ENCODE assay signal across 9 cellular contexts in genomic region chr6:31615748-31616147, GRCh38. TPM values are rescaled to one million over a fixed set of nuclear protein-coding genes. Genes with fewer than 3 reads are reported as not detected.
DNase-seq lines count a peak whose midpoint lies in the region; ATAC-seq and TF ChIP-seq lines count a peak whose summit lies in the region.
"Had no signal": no experiment of that assay in that cellular context is flagged by ENCODE, and none has a peak within 500 bp of the region (broad histone marks: within the 10 kb centered on the region; RNA-seq: fewer than 3 reads in every experiment).

No MANE protein-coding gene starts in this region.

- CTCF ChIA-PET in CD4-positive, alpha-beta T cell (lab: Charles Lee): interaction anchor here (1.6 kb wide), 1 partner anchor 17 kb away, joined by 7 read pairs; no protein-coding TSS in a partner anchor

- no peak for ATAC-seq in CD4-positive, alpha-beta T cell (ENCODE audit: poor library complexity)
- ATAC-seq in naive B cell (ENCODE audit: low read depth in 2 of 2) (no peak), HG03196 (IDR thresholded peaks at IDR 0.05; ENCODE audit: unreplicated experiment) (no peak)

- H3K9me3 ChIP-seq in CD4-positive, alpha-beta T cell (ENCODE audit: control insufficient read depth, low read length): no peaks in the 10 kb centered on the region
- H3K9me3 ChIP-seq: SJSA1 had no signal

- H3K36me3 Mint-ChIP-seq in CD4-positive, alpha-beta T cell (ENCODE audit: low read depth): peaks cover 5% of the 10 kb centered on the region
- H3K36me3 Mint-ChIP-seq in activated T-helper 2 cell treated with anti-CD3 and anti-CD28 coated beads, Interferon-gamma antibody, Interleukin-2, Interleukin-4, amounts not matched to agents 10 μg/mL and 5 μg/mL and 100 μg/mL, durations not matched to agents 14 hours and 24 hours and 36 hours (ENCODE audit: low read depth): peaks cover 7% of the 10 kb centered on the region
- no peaks in the 10 kb centered on the region for H3K36me3 Mint-ChIP-seq in naive B cell

- peak overlapping the region; percentile 86 for H3K27ac Mint-ChIP-seq in CD4-positive, alpha-beta T cell
- peak overlapping the region; percentile 85 for H3K27ac Mint-ChIP-seq in activated T-helper 2 cell treated with anti-CD3 and anti-CD28 coated beads, Interferon-gamma antibody, Interleukin-2, Interleukin-4, amounts not matched to agents 10 μg/mL and 5 μg/mL and 100 μg/mL, durations not matched to agents 14 hours and 24 hours and 36 hours
- H3K27ac Mint-ChIP-seq in naive B cell: peak overlapping the region; percentile 60 to 81 (median 72)

- POLR2A ChIA-PET in CD4-positive, alpha-beta T cell (lab: Charles Lee): interaction anchor here (1.0 to 1.5 kb wide), 4 partner anchors 11 to 74 kb away, joined by 3 to 5 read pairs (median 4); partner anchors contain the start of gene GPANK1

- no peak overlapping the region for H3K27ac ChIP-seq in CD4-positive, alpha-beta T cell (ENCODE audit: low read depth, low read length)
- H3K27ac ChIP-seq: SJSA1 had no signal

- peak in 4 of 10 experiments; percentile 12 to 30 (median 21) for DNase-seq in CD4-positive, alpha-beta T cell
- DNase-seq in Kasumi-1 (lab: John Stamatoyannopoulos, UW): peak; percentile 97 to 98
- DNase-seq in activated T-helper 2 cell treated with anti-CD3 and anti-CD28 coated beads, Interferon-gamma antibody, Interleukin-2, Interleukin-4, amounts not matched to agents 10 μg/mL and 5 μg/mL and 100 μg/mL, durations not matched to agents 14 hours and 24 hours and 36 hours (ENCODE audit: low spot score): peak; percentile 34
- peak; percentile 38 for DNase-seq in naive B cell
- no peak for DNase-seq in GM19240 (ENCODE audit: insufficient read length, low spot score)
- DNase-seq in AG20443 (ENCODE audit: low spot score): no peak
- no peak for DNase-seq in NCI-H1105 treated with DMSO at 0.1 percent for 48 hours (lab: John Stamatoyannopoulos, UW)

- H3K4me3 Mint-ChIP-seq in CD4-positive, alpha-beta T cell: peak overlapping the region; percentile 85
- peak overlapping the region; percentile 77 for H3K4me3 Mint-ChIP-seq in activated T-helper 2 cell treated with anti-CD3 and anti-CD28 coated beads, Interferon-gamma antibody, Interleukin-2, Interleukin-4, amounts not matched to agents 10 μg/mL and 5 μg/mL and 100 μg/mL, durations not matched to agents 14 hours and 24 hours and 36 hours (ENCODE audit: low read depth)
- H3K4me3 Mint-ChIP-seq in naive B cell: peak overlapping the region in 6 of 8 donors; percentile 55 to 74 (median 56)

- H3K9me3 Mint-ChIP-seq in CD4-positive, alpha-beta T cell: no peaks in the 10 kb centered on the region
- no peaks in the 10 kb centered on the region for H3K9me3 Mint-ChIP-seq in activated T-helper 2 cell treated with anti-CD3 and anti-CD28 coated beads, Interferon-gamma antibody, Interleukin-2, Interleukin-4, amounts not matched to agents 10 μg/mL and 5 μg/mL and 100 μg/mL, durations not matched to agents 14 hours and 24 hours and 36 hours
- peaks cover 0 to 1% (median 0%) of the 10 kb centered on the region in 7 donors for H3K9me3 Mint-ChIP-seq in naive B cell

- no peak for TF ChIP-seq CTCF in CD4-positive, alpha-beta T cell (IDR thresholded peaks at IDR 0.05)

- intact Hi-C loops in CD4-positive, alpha-beta T cell (cut with DNase I, micrococcal nuclease): no loop called here
- intact Hi-C loops in activated T-helper 2 cell treated with anti-CD3 and anti-CD28 coated beads, Interferon-gamma antibody, Interleukin-2, Interleukin-4, amounts not matched to agents 10 μg/mL and 5 μg/mL and 100 μg/mL, durations not matched to agents 14 hours and 24 hours and 36 hours (cut with micrococcal nuclease): no loop called here

- H3K4me1 Mint-ChIP-seq in CD4-positive, alpha-beta T cell (ENCODE audit: low read depth): peaks cover 40% of the 10 kb centered on the region
- H3K4me1 Mint-ChIP-seq in activated T-helper 2 cell treated with anti-CD3 and anti-CD28 coated beads, Interferon-gamma antibody, Interleukin-2, Interleukin-4, amounts not matched to agents 10 μg/mL and 5 μg/mL and 100 μg/mL, durations not matched to agents 14 hours and 24 hours and 36 hours (ENCODE audit: low read depth): peaks cover 26% of the 10 kb centered on the region
- H3K4me1 Mint-ChIP-seq in naive B cell: peaks cover 29 to 44% (median 36%) of the 10 kb centered on the region in 3 donors

- no peaks in the 10 kb centered on the region for H3K27me3 Mint-ChIP-seq in CD4-positive, alpha-beta T cell
- H3K27me3 Mint-ChIP-seq in activated T-helper 2 cell treated with anti-CD3 and anti-CD28 coated beads, Interferon-gamma antibody, Interleukin-2, Interleukin-4, amounts not matched to agents 10 μg/mL and 5 μg/mL and 100 μg/mL, durations not matched to agents 14 hours and 24 hours and 36 hours (ENCODE audit: low read depth): peaks cover 1% of the 10 kb centered on the region
- no peaks in the 10 kb centered on the region for H3K27me3 Mint-ChIP-seq in naive B cell

- H3K27me3 ChIP-seq in CD4-positive, alpha-beta T cell (ENCODE audit: control insufficient read depth, insufficient read depth, low read length): no peaks in the 10 kb centered on the region
- H3K27me3 ChIP-seq: SJSA1 had no signal

RNA-seq across cellular contexts. Expression of gene AIF1, which starts 0.7 kb away (rescaled TPM):
- 10 to 100 TPM; 31.8 to 35.5 TPM for total RNA-seq in CD4-positive, alpha-beta T cell
- total RNA-seq in activated T-helper 2 cell treated with anti-CD3 and anti-CD28 coated beads, Interferon-gamma antibody, Interleukin-2, Interleukin-4, amounts not matched to agents 10 μg/mL and 5 μg/mL and 100 μg/mL, durations not matched to agents 14 hours and 24 hours and 36 hours: 71.8 and 78.2 TPM in 2 replicates
- polyA plus RNA-seq in naive B cell (ENCODE audit: low read depth in 6 of 6): 10 to 100 TPM in 1 of 6 donors, 1 to 10 TPM in 4, under 1 TPM in 1; 0.50 to 14.4 (median 3.5) TPM
- total RNA-seq: SJSA1 had no signal

RNA-seq across cellular contexts. Expression of gene PRRC2A, which starts 4.8 kb away (rescaled TPM):
- 100 to 1,000 TPM; 206 to 215 TPM for total RNA-seq in CD4-positive, alpha-beta T cell
- total RNA-seq in activated T-helper 2 cell treated with anti-CD3 and anti-CD28 coated beads, Interferon-gamma antibody, Interleukin-2, Interleukin-4, amounts not matched to agents 10 μg/mL and 5 μg/mL and 100 μg/mL, durations not matched to agents 14 hours and 24 hours and 36 hours: 298 and 304 TPM in 2 replicates
- 10 to 100 TPM in 1 of 6 donors, 1 to 10 TPM in 4, under 1 TPM in 1; 0.70 to 11.3 (median 6.3) TPM for polyA plus RNA-seq in naive B cell (ENCODE audit: low read depth in 6 of 6)

RNA-seq across cellular contexts. Expression of gene NCR3, which starts 22.9 kb away (rescaled TPM):
- 1 to 10 TPM; 2.3 to 2.6 TPM for total RNA-seq in CD4-positive, alpha-beta T cell
- 8.0 and 9.3 TPM in 2 replicates for total RNA-seq in activated T-helper 2 cell treated with anti-CD3 and anti-CD28 coated beads, Interferon-gamma antibody, Interleukin-2, Interleukin-4, amounts not matched to agents 10 μg/mL and 5 μg/mL and 100 μg/mL, durations not matched to agents 14 hours and 24 hours and 36 hours
- polyA plus RNA-seq in naive B cell (ENCODE audit: low read depth in 6 of 6): 100 to 1,000 TPM in 5 of 6 donors, 10 to 100 TPM in 1; 84.4 to 158 (median 108) TPM
- total RNA-seq: SJSA1 had no signal

RNA-seq across cellular contexts. Expression of gene LST1, which starts 29.7 kb away (rescaled TPM):
- total RNA-seq in CD4-positive, alpha-beta T cell: 10 to 100 TPM in 1 of 2 experiments, 1 to 10 TPM in 1; 8.9 to 10.3 TPM
- total RNA-seq in activated T-helper 2 cell treated with anti-CD3 and anti-CD28 coated beads, Interferon-gamma antibody, Interleukin-2, Interleukin-4, amounts not matched to agents 10 μg/mL and 5 μg/mL and 100 μg/mL, durations not matched to agents 14 hours and 24 hours and 36 hours: 10.2 and 14.6 TPM in 2 replicates
- polyA plus RNA-seq in naive B cell (ENCODE audit: low read depth in 6 of 6): 10 to 100 TPM; 28.2 to 78.2 (median 35.2) TPM
- total RNA-seq: SJSA1 had no signal

RNA-seq across cellular contexts. Expression of gene LTB, which starts 33.5 kb away (rescaled TPM):
- 100 to 1,000 TPM; 239 to 244 TPM for total RNA-seq in CD4-positive, alpha-beta T cell
- total RNA-seq in activated T-helper 2 cell treated with anti-CD3 and anti-CD28 coated beads, Interferon-gamma antibody, Interleukin-2, Interleukin-4, amounts not matched to agents 10 μg/mL and 5 μg/mL and 100 μg/mL, durations not matched to agents 14 hours and 24 hours and 36 hours: 16.3 and 16.6 TPM in 2 replicates
- polyA plus RNA-seq in naive B cell (ENCODE audit: low read depth in 6 of 6): 1,000 to 10,000 TPM; 1,940 to 3,141 (median 2,206) TPM
- total RNA-seq: SJSA1 had no signal

Comparison
In these comparisons a context has a peak if more than half of its experiments do, and no peak if none do; other contexts are left out.
1. DNase-seq: peak in Kasumi-1 (2 of 2), activated T-helper 2 cell treated with anti-CD3 and anti-CD28 coated beads, Interferon-gamma antibody, Interleukin-2, Interleukin-4, amounts not matched to agents 10 μg/mL and 5 μg/mL and 100 μg/mL, durations not matched to agents 14 hours and 24 hours and 36 hours (single experiment) and naive B cell (single experiment); none in GM19240 (single experiment), AG20443 (single experiment) and NCI-H1105 treated with DMSO at 0.1 percent for 48 hours (single experiment).
2. Peak in every context shown above with its lines, with median percentiles within 50 percentile points of each other: H3K27ac Mint-ChIP-seq and H3K4me3 Mint-ChIP-seq.